ENCODE assay signal across 12 cellular contexts in the genomic region with DNA sequence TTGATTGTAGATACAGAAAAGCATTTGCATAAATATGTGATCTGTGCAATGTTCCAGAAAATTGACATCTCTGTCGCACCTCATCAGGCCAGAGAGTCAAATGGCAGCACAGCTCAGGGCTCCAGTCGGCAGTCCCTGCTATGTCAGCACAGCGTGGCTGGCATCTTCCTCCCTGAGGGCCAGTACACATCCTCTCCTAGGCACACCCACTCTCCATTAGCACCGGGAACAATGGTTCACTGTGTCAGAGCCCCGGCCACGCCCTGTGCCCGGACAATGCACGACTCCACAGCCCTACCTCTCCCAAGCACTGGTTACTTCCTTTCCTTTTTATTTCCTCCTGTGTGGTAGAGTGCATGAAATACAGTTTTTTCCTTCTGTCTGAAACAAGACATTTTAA.
A peak's percentile ranks its signal among the peaks of the same experiment; 100 is the strongest.
DNase-seq lines count a peak whose midpoint lies in the region; ATAC-seq, FAIRE-seq and TF ChIP-seq lines count a peak whose summit lies in the region.
"Had no signal": no experiment of that assay in that cellular context is flagged by ENCODE, and none has a peak within 500 bp of the region (broad histone marks: within the 10 kb centered on the region; RNA-seq: fewer than 3 reads in every experiment).

No MANE protein-coding gene starts in this region.

- no peak for TF ChIP-seq CTCF in upper lobe of right lung (IDR thresholded peaks at IDR 0.05)

- no peak for TF ChIP-seq POLR2A in GM12892 (IDR thresholded peaks at IDR 0.05; ENCODE audit: low read depth, low read length)

- intact Hi-C loops in upper lobe of right lung (cut with DNase I), result no loop called here

- H3K9me3 ChIP-seq in upper lobe of right lung, result no peaks in the 10 kb centered on the region
- H3K9me3 ChIP-seq: thoracic aorta had no signal

- no peaks in the 10 kb centered on the region for H3K27me3 ChIP-seq in upper lobe of right lung

- FAIRE-seq in GM12892 (lab: Jason Lieb, UNC), result no peak
- FAIRE-seq: A204.1 had no signal

- no peaks in the 10 kb centered on the region for H3K4me1 ChIP-seq in upper lobe of right lung

- ATAC-seq in left lobe of liver, result peak; percentile 77
- peak; percentile 92 for ATAC-seq in upper lobe of right lung

- peak overlapping the region; percentile 20 for H3K27ac ChIP-seq in upper lobe of right lung
- H3K27ac ChIP-seq: thoracic aorta had no signal

- DNase-seq in NCI-H1417 (lab: John Stamatoyannopoulos, UW) (peak; percentile 35 to 65 (median 57)), NCI-H1417 treated with DMSO at 0.1 percent for 48 hours (lab: John Stamatoyannopoulos, UW) (no peak), SW480 (ENCODE audit: low spot score) (peak; percentile 95), left lobe of liver (ENCODE audit: low spot score) (peak; percentile 52), upper lobe of right lung (no peak), GM12892 (ENCODE audit: insufficient read length) (no peak), SIG-M5 (lab: John Stamatoyannopoulos, UW) (no peak)
- DNase-seq in stimulated activated CD4-positive, alpha-beta T cell treated with anti-CD3 and anti-CD28 coated beads, Interleukin-12 subunit alpha, Interleukin-12 subunit beta, amount 100 ng/mL, for 4 hours, result no peak
- DNase-seq: NCI-H2227 treated with DMSO at 0.1 percent for 48 hours; stimulated activated CD4-positive, alpha-beta T cell treated with anti-CD3 and anti-CD28 coated beads, Interleukin-2, amount 100 ng/mL, for 24 hours had no signal

- no peak overlapping the region for H3K4me3 ChIP-seq in upper lobe of right lung
- H3K4me3 ChIP-seq: thoracic aorta had no signal

- H3K36me3 ChIP-seq in upper lobe of right lung, result no peaks in the 10 kb centered on the region

Comparison
In these comparisons a context has a peak if more than half of its experiments do, and no peak if none do; other contexts are left out.
1. DNase-seq: peak in NCI-H1417 (3 of 3), SW480 (single experiment) and left lobe of liver (single experiment); none in NCI-H1417 treated with DMSO at 0.1 percent for 48 hours (single experiment), upper lobe of right lung (single experiment), stimulated activated CD4-positive, alpha-beta T cell treated with anti-CD3 and anti-CD28 coated beads, Interleukin-12 subunit alpha, Interleukin-12 subunit beta, amount 100 ng/mL, for 4 hours (single experiment), GM12892 (single experiment) and SIG-M5 (single experiment).